ENCODE assay signal across 1 cellular context in the genomic region with DNA sequence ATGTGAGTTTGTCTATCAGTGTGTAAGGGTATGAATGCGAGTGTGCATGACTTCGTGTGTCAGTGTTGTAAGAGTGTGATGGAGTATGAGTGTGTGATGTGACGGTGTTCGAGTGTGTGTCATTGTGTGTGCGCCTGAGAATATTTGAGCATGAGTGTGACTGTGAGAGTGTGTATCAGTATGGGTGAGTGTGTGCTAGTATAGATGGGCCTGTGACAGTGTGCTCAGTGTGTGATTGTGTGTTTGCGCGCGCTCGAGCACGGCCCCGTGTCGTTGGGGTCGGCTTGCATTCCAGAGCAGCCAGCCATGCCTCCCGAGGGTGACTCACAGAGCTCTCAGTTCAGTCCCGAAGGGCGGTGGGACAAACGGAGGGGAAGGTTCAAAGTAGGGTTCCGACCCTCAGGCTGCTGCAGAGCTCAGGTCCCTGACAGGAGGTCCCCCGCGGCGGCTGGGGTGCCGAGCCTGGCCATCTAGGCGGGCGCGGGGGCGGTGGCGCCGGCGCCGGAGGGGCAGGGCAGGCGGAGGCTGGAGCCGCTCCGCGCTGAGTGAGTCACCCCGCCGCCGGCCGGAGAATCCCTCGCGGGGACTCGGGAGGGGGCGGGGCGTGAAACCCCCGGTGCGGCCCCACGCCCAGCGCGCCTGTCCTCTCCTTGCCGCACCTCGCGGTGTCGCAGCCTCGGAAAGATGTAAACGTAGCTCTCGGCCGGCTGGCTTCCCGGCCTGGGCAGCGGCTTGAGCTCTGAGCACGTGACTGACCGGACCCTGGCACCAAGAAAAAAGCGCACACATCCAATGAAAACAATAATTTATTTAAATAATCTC.
TF ChIP-seq lines count a peak whose summit lies in the region.

No MANE protein-coding gene starts in this region.

TF ChIP-seq in HepG2, 621 proteins besides CTCF, POLR2A, EP300 and RAD21 (continued from another document and continues in another):
- TF ChIP-seq, protein P1, sequence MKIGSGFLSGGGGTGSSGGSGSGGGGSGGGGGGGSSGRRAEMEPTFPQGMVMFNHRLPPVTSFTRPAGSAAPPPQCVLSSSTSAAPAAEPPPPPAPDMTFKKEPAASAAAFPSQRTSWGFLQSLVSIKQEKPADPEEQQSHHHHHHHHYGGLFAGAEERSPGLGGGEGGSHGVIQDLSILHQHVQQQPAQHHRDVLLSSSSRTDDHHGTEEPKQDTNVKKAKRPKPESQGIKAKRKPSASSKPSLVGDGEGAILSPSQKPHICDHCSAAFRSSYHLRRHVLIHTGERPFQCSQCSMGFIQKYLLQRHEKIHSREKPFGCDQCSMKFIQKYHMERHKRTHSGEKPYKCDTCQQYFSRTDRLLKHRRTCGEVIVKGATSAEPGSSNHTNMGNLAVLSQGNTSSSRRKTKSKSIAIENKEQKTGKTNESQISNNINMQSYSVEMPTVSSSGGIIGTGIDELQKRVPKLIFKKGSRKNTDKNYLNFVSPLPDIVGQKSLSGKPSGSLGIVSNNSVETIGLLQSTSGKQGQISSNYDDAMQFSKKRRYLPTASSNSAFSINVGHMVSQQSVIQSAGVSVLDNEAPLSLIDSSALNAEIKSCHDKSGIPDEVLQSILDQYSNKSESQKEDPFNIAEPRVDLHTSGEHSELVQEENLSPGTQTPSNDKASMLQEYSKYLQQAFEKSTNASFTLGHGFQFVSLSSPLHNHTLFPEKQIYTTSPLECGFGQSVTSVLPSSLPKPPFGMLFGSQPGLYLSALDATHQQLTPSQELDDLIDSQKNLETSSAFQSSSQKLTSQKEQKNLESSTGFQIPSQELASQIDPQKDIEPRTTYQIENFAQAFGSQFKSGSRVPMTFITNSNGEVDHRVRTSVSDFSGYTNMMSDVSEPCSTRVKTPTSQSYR (CRISPR knock-in tag; IDR thresholded peaks at IDR 0.05; ENCODE audit: borderline replicate concordance) = peak; percentile 66; the same call in 1 of the 2 replicates
- TF ChIP-seq CREB1 (IDR thresholded peaks at IDR 0.05) (peak; percentile 73), CREB1 (CRISPR knock-in tag; IDR thresholded peaks at IDR 0.05) (no peak), GPN1 (CRISPR knock-in tag; IDR thresholded peaks at IDR 0.05; ENCODE audit: borderline replicate concordance) (peak; percentile 5; the same call in 1 of the 2 replicates), ZNF446 (CRISPR knock-in tag; IDR thresholded peaks at IDR 0.05) (0 out of 2 replicates have a peak, but pooled peaks have one; percentile 35), GATAD2A (CRISPR knock-in tag; IDR thresholded peaks at IDR 0.05) (peak; percentile 67), ZSCAN31 (CRISPR knock-in tag; IDR thresholded peaks at IDR 0.05; ENCODE audit: low read depth) (no peak), ERF (CRISPR knock-in tag; IDR thresholded peaks at IDR 0.05) (0 out of 2 replicates have a peak, but pooled peaks have one; percentile 51), HNRNPLL (IDR thresholded peaks at IDR 0.05; ENCODE audit: low read depth, low read length, poor library complexity, severe bottlenecking) (peak; percentile 71), ZNF839 (CRISPR knock-in tag; IDR thresholded peaks at IDR 0.05; ENCODE audit: borderline replicate concordance) (peak; percentile 21; the same call in 1 of the 2 replicates), ZNF792 (CRISPR knock-in tag; IDR thresholded peaks at IDR 0.05) (peak; percentile 18; the same call in 1 of the 2 replicates), TMF1 (CRISPR knock-in tag; IDR thresholded peaks at IDR 0.05; ENCODE audit: low read depth) (no peak)
- TF ChIP-seq, protein P2, sequence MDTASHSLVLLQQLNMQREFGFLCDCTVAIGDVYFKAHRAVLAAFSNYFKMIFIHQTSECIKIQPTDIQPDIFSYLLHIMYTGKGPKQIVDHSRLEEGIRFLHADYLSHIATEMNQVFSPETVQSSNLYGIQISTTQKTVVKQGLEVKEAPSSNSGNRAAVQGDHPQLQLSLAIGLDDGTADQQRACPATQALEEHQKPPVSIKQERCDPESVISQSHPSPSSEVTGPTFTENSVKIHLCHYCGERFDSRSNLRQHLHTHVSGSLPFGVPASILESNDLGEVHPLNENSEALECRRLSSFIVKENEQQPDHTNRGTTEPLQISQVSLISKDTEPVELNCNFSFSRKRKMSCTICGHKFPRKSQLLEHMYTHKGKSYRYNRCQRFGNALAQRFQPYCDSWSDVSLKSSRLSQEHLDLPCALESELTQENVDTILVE (CRISPR knock-in tag; IDR thresholded peaks at IDR 0.05) = peak; percentile 24; the same call in 1 of the 2 replicates
- TF ChIP-seq, protein P3, sequence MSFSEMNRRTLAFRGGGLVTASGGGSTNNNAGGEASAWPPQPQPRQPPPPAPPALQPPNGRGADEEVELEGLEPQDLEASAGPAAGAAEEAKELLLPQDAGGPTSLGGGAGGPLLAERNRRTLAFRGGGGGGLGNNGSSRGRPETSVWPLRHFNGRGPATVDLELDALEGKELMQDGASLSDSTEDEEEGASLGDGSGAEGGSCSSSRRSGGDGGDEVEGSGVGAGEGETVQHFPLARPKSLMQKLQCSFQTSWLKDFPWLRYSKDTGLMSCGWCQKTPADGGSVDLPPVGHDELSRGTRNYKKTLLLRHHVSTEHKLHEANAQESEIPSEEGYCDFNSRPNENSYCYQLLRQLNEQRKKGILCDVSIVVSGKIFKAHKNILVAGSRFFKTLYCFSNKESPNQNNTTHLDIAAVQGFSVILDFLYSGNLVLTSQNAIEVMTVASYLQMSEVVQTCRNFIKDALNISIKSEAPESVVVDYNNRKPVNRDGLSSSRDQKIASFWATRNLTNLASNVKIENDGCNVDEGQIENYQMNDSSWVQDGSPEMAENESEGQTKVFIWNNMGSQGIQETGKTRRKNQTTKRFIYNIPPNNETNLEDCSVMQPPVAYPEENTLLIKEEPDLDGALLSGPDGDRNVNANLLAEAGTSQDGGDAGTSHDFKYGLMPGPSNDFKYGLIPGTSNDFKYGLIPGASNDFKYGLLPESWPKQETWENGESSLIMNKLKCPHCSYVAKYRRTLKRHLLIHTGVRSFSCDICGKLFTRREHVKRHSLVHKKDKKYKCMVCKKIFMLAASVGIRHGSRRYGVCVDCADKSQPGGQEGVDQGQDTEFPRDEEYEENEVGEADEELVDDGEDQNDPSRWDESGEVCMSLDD (CRISPR knock-in tag; IDR thresholded peaks at IDR 0.05; ENCODE audit: borderline replicate concordance) = peak; percentile 73; the same call in 1 of the 2 replicates
- TF ChIP-seq, protein P4, sequence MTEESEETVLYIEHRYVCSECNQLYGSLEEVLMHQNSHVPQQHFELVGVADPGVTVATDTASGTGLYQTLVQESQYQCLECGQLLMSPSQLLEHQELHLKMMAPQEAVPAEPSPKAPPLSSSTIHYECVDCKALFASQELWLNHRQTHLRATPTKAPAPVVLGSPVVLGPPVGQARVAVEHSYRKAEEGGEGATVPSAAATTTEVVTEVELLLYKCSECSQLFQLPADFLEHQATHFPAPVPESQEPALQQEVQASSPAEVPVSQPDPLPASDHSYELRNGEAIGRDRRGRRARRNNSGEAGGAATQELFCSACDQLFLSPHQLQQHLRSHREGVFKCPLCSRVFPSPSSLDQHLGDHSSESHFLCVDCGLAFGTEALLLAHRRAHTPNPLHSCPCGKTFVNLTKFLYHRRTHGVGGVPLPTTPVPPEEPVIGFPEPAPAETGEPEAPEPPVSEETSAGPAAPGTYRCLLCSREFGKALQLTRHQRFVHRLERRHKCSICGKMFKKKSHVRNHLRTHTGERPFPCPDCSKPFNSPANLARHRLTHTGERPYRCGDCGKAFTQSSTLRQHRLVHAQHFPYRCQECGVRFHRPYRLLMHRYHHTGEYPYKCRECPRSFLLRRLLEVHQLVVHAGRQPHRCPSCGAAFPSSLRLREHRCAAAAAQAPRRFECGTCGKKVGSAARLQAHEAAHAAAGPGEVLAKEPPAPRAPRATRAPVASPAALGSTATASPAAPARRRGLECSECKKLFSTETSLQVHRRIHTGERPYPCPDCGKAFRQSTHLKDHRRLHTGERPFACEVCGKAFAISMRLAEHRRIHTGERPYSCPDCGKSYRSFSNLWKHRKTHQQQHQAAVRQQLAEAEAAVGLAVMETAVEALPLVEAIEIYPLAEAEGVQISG (CRISPR knock-in tag; IDR thresholded peaks at IDR 0.05) = peak; percentile 46
- TF ChIP-seq, protein P5, sequence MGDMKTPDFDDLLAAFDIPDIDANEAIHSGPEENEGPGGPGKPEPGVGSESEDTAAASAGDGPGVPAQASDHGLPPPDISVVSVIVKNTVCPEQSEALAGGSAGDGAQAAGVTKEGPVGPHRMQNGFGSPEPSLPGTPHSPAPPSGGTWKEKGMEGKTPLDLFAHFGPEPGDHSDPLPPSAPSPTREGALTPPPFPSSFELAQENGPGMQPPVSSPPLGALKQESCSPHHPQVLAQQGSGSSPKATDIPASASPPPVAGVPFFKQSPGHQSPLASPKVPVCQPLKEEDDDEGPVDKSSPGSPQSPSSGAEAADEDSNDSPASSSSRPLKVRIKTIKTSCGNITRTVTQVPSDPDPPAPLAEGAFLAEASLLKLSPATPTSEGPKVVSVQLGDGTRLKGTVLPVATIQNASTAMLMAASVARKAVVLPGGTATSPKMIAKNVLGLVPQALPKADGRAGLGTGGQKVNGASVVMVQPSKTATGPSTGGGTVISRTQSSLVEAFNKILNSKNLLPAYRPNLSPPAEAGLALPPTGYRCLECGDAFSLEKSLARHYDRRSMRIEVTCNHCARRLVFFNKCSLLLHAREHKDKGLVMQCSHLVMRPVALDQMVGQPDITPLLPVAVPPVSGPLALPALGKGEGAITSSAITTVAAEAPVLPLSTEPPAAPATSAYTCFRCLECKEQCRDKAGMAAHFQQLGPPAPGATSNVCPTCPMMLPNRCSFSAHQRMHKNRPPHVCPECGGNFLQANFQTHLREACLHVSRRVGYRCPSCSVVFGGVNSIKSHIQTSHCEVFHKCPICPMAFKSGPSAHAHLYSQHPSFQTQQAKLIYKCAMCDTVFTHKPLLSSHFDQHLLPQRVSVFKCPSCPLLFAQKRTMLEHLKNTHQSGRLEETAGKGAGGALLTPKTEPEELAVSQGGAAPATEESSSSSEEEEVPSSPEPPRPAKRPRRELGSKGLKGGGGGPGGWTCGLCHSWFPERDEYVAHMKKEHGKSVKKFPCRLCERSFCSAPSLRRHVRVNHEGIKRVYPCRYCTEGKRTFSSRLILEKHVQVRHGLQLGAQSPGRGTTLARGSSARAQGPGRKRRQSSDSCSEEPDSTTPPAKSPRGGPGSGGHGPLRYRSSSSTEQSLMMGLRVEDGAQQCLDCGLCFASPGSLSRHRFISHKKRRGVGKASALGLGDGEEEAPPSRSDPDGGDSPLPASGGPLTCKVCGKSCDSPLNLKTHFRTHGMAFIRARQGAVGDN (CRISPR knock-in tag; IDR thresholded peaks at IDR 0.05) = peak; percentile 87
- TF ChIP-seq, protein P6, sequence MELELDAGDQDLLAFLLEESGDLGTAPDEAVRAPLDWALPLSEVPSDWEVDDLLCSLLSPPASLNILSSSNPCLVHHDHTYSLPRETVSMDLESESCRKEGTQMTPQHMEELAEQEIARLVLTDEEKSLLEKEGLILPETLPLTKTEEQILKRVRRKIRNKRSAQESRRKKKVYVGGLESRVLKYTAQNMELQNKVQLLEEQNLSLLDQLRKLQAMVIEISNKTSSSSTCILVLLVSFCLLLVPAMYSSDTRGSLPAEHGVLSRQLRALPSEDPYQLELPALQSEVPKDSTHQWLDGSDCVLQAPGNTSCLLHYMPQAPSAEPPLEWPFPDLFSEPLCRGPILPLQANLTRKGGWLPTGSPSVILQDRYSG (CRISPR knock-in tag; IDR thresholded peaks at IDR 0.05) = no peak
- TF ChIP-seq, protein P7, sequence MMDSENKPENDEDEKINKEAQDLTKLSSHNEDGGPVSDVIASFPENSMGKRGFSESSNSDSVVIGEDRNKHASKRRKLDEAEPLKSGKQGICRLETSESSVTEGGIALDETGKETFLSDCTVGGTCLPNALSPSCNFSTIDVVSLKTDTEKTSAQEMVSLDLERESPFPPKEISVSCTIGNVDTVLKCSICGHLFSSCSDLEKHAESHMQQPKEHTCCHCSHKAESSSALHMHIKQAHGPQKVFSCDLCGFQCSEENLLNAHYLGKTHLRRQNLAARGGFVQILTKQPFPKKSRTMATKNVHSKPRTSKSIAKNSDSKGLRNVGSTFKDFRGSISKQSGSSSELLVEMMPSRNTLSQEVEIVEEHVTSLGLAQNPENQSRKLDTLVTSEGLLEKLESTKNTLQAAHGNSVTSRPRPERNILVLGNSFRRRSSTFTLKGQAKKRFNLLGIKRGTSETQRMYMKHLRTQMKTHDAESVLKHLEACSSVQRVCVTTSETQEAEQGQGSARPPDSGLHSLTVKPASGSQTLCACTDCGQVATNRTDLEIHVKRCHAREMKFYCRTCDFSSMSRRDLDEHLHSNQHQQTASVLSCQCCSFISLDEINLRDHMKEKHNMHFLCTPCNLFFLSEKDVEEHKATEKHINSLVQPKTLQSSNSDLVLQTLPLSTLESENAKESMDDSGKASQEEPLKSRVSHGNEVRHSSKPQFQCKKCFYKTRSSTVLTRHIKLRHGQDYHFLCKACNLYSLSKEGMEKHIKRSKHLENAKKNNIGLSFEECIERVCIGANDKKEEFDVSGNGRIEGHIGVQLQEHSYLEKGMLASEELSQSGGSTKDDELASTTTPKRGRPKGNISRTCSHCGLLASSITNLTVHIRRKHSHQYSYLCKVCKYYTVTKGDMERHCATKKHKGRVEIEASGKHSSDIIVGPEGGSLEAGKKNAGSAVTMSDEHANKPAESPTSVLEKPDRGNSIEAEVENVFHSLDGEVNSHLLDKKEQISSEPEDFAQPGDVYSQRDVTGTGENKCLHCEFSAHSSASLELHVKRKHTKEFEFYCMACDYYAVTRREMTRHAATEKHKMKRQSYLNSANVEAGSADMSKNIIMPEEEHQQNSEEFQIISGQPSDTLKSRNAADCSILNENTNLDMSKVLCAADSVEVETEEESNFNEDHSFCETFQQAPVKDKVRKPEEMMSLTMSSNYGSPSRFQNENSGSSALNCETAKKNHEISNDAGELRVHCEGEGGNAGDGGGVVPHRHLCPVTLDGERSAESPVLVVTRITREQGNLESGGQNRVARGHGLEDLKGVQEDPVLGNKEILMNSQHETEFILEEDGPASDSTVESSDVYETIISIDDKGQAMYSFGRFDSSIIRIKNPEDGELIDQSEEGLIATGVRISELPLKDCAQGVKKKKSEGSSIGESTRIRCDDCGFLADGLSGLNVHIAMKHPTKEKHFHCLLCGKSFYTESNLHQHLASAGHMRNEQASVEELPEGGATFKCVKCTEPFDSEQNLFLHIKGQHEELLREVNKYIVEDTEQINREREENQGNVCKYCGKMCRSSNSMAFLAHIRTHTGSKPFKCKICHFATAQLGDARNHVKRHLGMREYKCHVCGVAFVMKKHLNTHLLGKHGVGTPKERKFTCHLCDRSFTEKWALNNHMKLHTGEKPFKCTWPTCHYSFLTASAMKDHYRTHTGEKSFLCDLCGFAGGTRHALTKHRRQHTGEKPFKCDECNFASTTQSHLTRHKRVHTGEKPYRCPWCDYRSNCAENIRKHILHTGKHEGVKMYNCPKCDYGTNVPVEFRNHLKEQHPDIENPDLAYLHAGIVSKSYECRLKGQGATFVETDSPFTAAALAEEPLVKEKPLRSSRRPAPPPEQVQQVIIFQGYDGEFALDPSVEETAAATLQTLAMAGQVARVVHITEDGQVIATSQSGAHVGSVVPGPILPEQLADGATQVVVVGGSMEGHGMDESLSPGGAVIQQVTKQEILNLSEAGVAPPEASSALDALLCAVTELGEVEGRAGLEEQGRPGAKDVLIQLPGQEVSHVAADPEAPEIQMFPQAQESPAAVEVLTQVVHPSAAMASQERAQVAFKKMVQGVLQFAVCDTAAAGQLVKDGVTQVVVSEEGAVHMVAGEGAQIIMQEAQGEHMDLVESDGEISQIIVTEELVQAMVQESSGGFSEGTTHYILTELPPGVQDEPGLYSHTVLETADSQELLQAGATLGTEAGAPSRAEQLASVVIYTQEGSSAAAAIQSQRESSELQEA (CRISPR knock-in tag; IDR thresholded peaks at IDR 0.05; ENCODE audit: not compliant biosample characterization) = no peak
